In the genomic region with DNA sequence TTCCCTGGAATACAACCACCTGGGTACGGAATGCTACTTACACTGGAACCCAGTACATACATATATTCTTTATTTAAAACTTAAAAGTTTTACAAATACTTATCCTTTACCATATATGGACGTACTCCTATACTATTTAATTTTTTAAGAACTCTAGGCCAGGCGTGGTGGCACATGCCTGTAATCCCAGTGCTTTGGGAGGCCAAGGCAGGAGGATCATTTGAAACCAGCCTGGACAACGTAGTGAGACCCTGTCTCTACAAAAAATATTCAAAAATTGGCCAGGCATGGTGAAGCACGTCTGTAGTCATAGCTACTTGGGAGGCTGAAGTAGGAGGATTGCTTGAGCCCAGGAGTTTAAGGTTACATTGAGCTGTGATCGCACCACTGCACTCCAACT, we compare ENCODE assay signal across 1 cellular context.
TF ChIP-seq lines count a peak whose summit lies in the region.

No MANE protein-coding gene starts in this region.

TF ChIP-seq in HEK293, 187 proteins besides CTCF, POLR2A, EP300 and RAD21:
- no peak for TF ChIP-seq ZFP69B (tag by site-specific recombination; IDR thresholded peaks at IDR 0.05)
- 0 out of 2 replicates have a peak, but pooled peaks have one; percentile 53 for TF ChIP-seq ZNF121 (tag by site-specific recombination; IDR thresholded peaks at IDR 0.05)
